1 cellular context compared by ENCODE assay signal in genomic region chr11:119496453-119496852, GRCh38.
TF ChIP-seq lines count a peak whose summit lies in the region.

No MANE protein-coding gene starts in this region.

TF ChIP-seq in SK-N-SH, 30 proteins besides CTCF, POLR2A, EP300 and RAD21 (continued from another document):
- TF ChIP-seq, protein P1, sequence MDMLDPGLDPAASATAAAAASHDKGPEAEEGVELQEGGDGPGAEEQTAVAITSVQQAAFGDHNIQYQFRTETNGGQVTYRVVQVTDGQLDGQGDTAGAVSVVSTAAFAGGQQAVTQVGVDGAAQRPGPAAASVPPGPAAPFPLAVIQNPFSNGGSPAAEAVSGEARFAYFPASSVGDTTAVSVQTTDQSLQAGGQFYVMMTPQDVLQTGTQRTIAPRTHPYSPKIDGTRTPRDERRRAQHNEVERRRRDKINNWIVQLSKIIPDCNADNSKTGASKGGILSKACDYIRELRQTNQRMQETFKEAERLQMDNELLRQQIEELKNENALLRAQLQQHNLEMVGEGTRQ (IDR thresholded peaks at IDR 0.05; ENCODE audit: borderline replicate concordance, low read depth, low read length) = no peak
- TF ChIP-seq MXI1 (IDR thresholded peaks at IDR 0.05; ENCODE audit: low read depth, low read length) = no peak
- TF ChIP-seq NFIC (IDR thresholded peaks at IDR 0.05; ENCODE audit: borderline replicate concordance) = no peak
- TF ChIP-seq CHD2 (IDR thresholded peaks at IDR 0.05; ENCODE audit: low read length, partially characterized antibody) = no peak
